Comparison of ENCODE assay signal across 26 cellular contexts in genomic region chr20:15550116-15550870, GRCh38.
"Had no signal": no experiment of that assay in that cellular context is flagged by ENCODE, and none has a peak within 500 bp of the region (broad histone marks: within the 10 kb centered on the region; RNA-seq: fewer than 3 reads in every experiment).

No MANE protein-coding gene starts in this region.

- H3K36me3 ChIP-seq: adrenal gland, breast epithelium, MG63, SJCRH30 had no signal

- H3K27me3 ChIP-seq: adrenal gland, body of pancreas, breast epithelium, MG63, SJCRH30 had no signal

- H3K27ac ChIP-seq: adrenal gland, body of pancreas, breast epithelium, SJCRH30, SK-N-MC had no signal

- H3K9me3 ChIP-seq: adrenal gland, MG63 had no signal

- FAIRE-seq: astrocyte had no signal

- H3K4me3 ChIP-seq: adrenal gland, body of pancreas, breast epithelium, MG63, SJCRH30, SK-N-MC had no signal

- H3K4me1 ChIP-seq: body of pancreas, breast epithelium, SJCRH30 had no signal

- DNase-seq: activated CD4-positive, alpha-beta T cell treated with anti-CD3 and anti-CD28 coated beads for 36 hours; activated CD4-positive, alpha-beta T cell treated with anti-CD3 and anti-CD28 coated beads, Interleukin-2, amount 10 ng/mL, durations not matched to agents 7 days and 5 days; activated CD4-positive, alpha-beta T cell treated with anti-CD3 and anti-CD28 coated beads, Interleukin-2, amount 50 U/mL, for 48 hours; activated CD8-positive, alpha-beta T cell treated with anti-CD3 and anti-CD28 coated beads, Interleukin-2, amount 10 ng/mL, durations not matched to agents 7 days and 5 days; activated gamma-delta T cell; activated naive CD4-positive, alpha-beta T cell treated with Interleukin-2 at 50 U/mL for 16 hours; activated T-cell treated with anti-CD3 and anti-CD28 coated beads, Interleukin-2, amount 50 U/mL, for 24 hours; adrenal gland; body of pancreas; caudate nucleus; Kasumi-1; KG1; MG63; NCI-H1048; NCI-H1436 treated with DMSO at 0.1 percent for 48 hours; NCI-H1694 treated with DMSO at 0.1 percent for 48 hours; NCI-H2029; NCI-H345; NCI-H524 treated with DMSO at 0.1 percent for 48 hours; NK-92 treated with Interleukin-12 subunit alpha and Interleukin-12 subunit beta, amount 100 ng/mL, for 24 hours; SHP77; SJCRH30; T1000 had no signal
